ENCODE assay signal across 24 cellular contexts in genomic region chr16:51938861-51939260, GRCh38.
"Had no signal": no experiment of that assay in that cellular context is flagged by ENCODE, and none has a peak within 500 bp of the region (broad histone marks: within the 10 kb centered on the region; RNA-seq: fewer than 3 reads in every experiment).

No MANE protein-coding gene starts in this region.

- H3K36me3 Mint-ChIP-seq: activated naive CD8-positive, alpha-beta T cell treated with anti-CD3 and anti-CD28 coated beads, Interleukin-2, amount 10 ng/mL, durations not matched to agents 7 days and 5 days; naive B cell; stimulated activated memory B cell treated with anti-CD40 and anti-IgM and Interleukin-4, amounts not matched to agents 10 μg/mL and 1 μg/mL and 100 μg/mL, for 72 hours had no signal

- H3K27ac Mint-ChIP-seq: activated B cell treated with CpG ODN at 0.5 μM for 24 hours; activated CD4-positive, alpha-beta T cell treated with anti-CD3 and anti-CD28 coated beads for 36 hours; activated naive CD4-positive, alpha-beta T cell treated with anti-CD3 and anti-CD28 coated beads for 36 hours; activated naive CD8-positive, alpha-beta T cell treated with anti-CD3 and anti-CD28 coated beads, Interleukin-2, amount 10 ng/mL, durations not matched to agents 7 days and 5 days; progenitor cell of endocrine pancreas; stimulated activated memory B cell treated with anti-CD40 and anti-IgM and Interleukin-4, amounts not matched to agents 10 μg/mL and 1 μg/mL and 100 μg/mL, for 72 hours; T-helper 1 cell treated with Interleukin-12 subunit alpha and Interleukin-12 subunit beta and Interleukin-4 antibody, amounts not matched to agents 30 μg/mL and 1 μg/mL, for 36 hours had no signal

- H3K27me3 ChIP-seq: heart right ventricle, sigmoid colon, stomach, suprapubic skin, tibial nerve had no signal

- H3K4me3 Mint-ChIP-seq: activated B cell treated with CpG ODN at 0.5 μM for 24 hours; activated CD4-positive, alpha-beta T cell treated with anti-CD3 and anti-CD28 coated beads for 36 hours; activated naive CD4-positive, alpha-beta T cell treated with anti-CD3 and anti-CD28 coated beads for 36 hours; activated naive CD8-positive, alpha-beta T cell treated with anti-CD3 and anti-CD28 coated beads, Interleukin-2, amount 10 ng/mL, durations not matched to agents 7 days and 5 days; naive B cell; stimulated activated memory B cell treated with anti-CD40 and anti-IgM and Interleukin-4, amounts not matched to agents 10 μg/mL and 1 μg/mL and 100 μg/mL, for 72 hours; T-helper 1 cell treated with Interleukin-12 subunit alpha and Interleukin-12 subunit beta and Interleukin-4 antibody, amounts not matched to agents 30 μg/mL and 1 μg/mL, for 36 hours had no signal

- H3K36me3 ChIP-seq: esophagus muscularis mucosa, gastroesophageal sphincter, heart right ventricle, lower lobe of right lung, sigmoid colon, stomach, suprapubic skin, tibial nerve had no signal

- H3K4me3 ChIP-seq: esophagus muscularis mucosa, gastroesophageal sphincter, heart right ventricle, lower lobe of right lung, sigmoid colon, smooth muscle cell, stomach, suprapubic skin, tibial nerve had no signal

- DNase-seq: activated B cell treated with CpG ODN at 0.5 μM for 24 hours; activated CD4-positive, alpha-beta T cell treated with anti-CD3 and anti-CD28 coated beads for 36 hours; activated CD4-positive, alpha-beta T cell treated with anti-CD3 and anti-CD28 coated beads, Interleukin-2, amount 50 U/mL, for 4 hours; activated effector memory CD4-positive, alpha-beta T cell treated with Interleukin-2 at 50 U/mL for 16 hours; activated naive CD4-positive, alpha-beta T cell treated with anti-CD3 and anti-CD28 coated beads for 36 hours; activated naive CD8-positive, alpha-beta T cell treated with anti-CD3 and anti-CD28 coated beads, Interleukin-2, amount 10 ng/mL, durations not matched to agents 7 days and 5 days; activated T-cell treated with anti-CD3 and anti-CD28 coated beads, Interleukin-2, amount 50 U/mL, for 48 hours; amniotic stem cell; heart right ventricle; kidney; lower lobe of right lung; naive B cell; sigmoid colon; stimulated activated CD4-positive, alpha-beta T cell treated with anti-CD3 and anti-CD28 coated beads, Interleukin-15, amount 100 ng/mL, for 24 hours; stomach; T1000 had no signal

- H3K4me1 Mint-ChIP-seq: activated B cell treated with CpG ODN at 0.5 μM for 24 hours; activated CD4-positive, alpha-beta T cell treated with anti-CD3 and anti-CD28 coated beads for 36 hours; activated naive CD8-positive, alpha-beta T cell treated with anti-CD3 and anti-CD28 coated beads, Interleukin-2, amount 10 ng/mL, durations not matched to agents 7 days and 5 days; stimulated activated memory B cell treated with anti-CD40 and anti-IgM and Interleukin-4, amounts not matched to agents 10 μg/mL and 1 μg/mL and 100 μg/mL, for 72 hours had no signal

- H3K9me3 ChIP-seq: esophagus muscularis mucosa, gastroesophageal sphincter, heart right ventricle, lower lobe of right lung, sigmoid colon, stomach, suprapubic skin, tibial nerve had no signal

- H3K27ac ChIP-seq: esophagus muscularis mucosa, gastroesophageal sphincter, heart right ventricle, lower lobe of right lung, sigmoid colon, stomach, suprapubic skin, tibial nerve had no signal

- H3K4me1 ChIP-seq: esophagus muscularis mucosa, gastroesophageal sphincter, heart right ventricle, lower lobe of right lung, sigmoid colon, tibial nerve had no signal

- ATAC-seq: activated CD4-positive, alpha-beta T cell treated with anti-CD3 and anti-CD28 coated beads for 36 hours; gastroesophageal sphincter; heart right ventricle; lower lobe of right lung; stimulated activated memory B cell treated with anti-CD40 and anti-IgM and Interleukin-4, amounts not matched to agents 10 μg/mL and 1 μg/mL and 100 μg/mL, for 72 hours had no signal

- H3K27me3 Mint-ChIP-seq: activated B cell treated with CpG ODN at 0.5 μM for 24 hours; activated CD4-positive, alpha-beta T cell treated with anti-CD3 and anti-CD28 coated beads for 36 hours; activated naive CD8-positive, alpha-beta T cell treated with anti-CD3 and anti-CD28 coated beads, Interleukin-2, amount 10 ng/mL, durations not matched to agents 7 days and 5 days; naive B cell; stimulated activated memory B cell treated with anti-CD40 and anti-IgM and Interleukin-4, amounts not matched to agents 10 μg/mL and 1 μg/mL and 100 μg/mL, for 72 hours had no signal

- H3K4me2 ChIP-seq: smooth muscle cell had no signal
